ENCODE assay signal across 8 cellular contexts in genomic region chr3:158845748-158846350, GRCh38. TPM values are rescaled to one million over a fixed set of nuclear protein-coding genes. Genes with fewer than 3 reads are reported as not detected.
DNase-seq lines count a peak whose midpoint lies in the region; ATAC-seq and TF ChIP-seq lines count a peak whose summit lies in the region.

No MANE protein-coding gene starts in this region.

- no peaks in the 10 kb centered on the region for H3K36me3 ChIP-seq in ACC112 (ENCODE audit: insufficient read depth, low read length)
- H3K36me3 ChIP-seq in parathyroid adenoma (ENCODE audit: control insufficient read depth, insufficient read depth, low read length): no peaks in the 10 kb centered on the region

- H3K27me3 Mint-ChIP-seq in activated B cell treated with CpG ODN at 0.5 μM for 24 hours: no peaks in the 10 kb centered on the region

- no peak overlapping the region for H3K27ac Mint-ChIP-seq in activated B cell treated with CpG ODN at 0.5 μM for 24 hours

- H3K9ac ChIP-seq in parathyroid adenoma: no peak overlapping the region

- intact Hi-C loops in activated B cell treated with CpG ODN at 0.5 μM for 24 hours (cut with micrococcal nuclease): loop anchor here (1.0 to 2.0 kb wide), 2 partner anchors 414 to 959 kb away; no protein-coding TSS in a partner anchor

- H3K4me1 ChIP-seq in ACC112 (ENCODE audit: control insufficient read depth, insufficient read depth, low read length, unreplicated experiment): peaks cover 16% of the 10 kb centered on the region
- peaks cover 3% of the 10 kb centered on the region for H3K4me1 ChIP-seq in parathyroid adenoma

- H3K27me3 ChIP-seq in ACC112 (ENCODE audit: insufficient read depth, low read length): no peaks in the 10 kb centered on the region
- no peaks in the 10 kb centered on the region for H3K27me3 ChIP-seq in parathyroid adenoma (ENCODE audit: control insufficient read depth, insufficient read depth, low read length)

- peak; percentile 29 for TF ChIP-seq CTCF in activated B cell treated with CpG ODN at 0.5 μM for 24 hours (IDR thresholded peaks at IDR 0.05)
- peak; percentile 63 for TF ChIP-seq CTCF in parathyroid adenoma (IDR thresholded peaks at IDR 0.05)
- TF ChIP-seq CTCF in omental fat pad (IDR thresholded peaks at IDR 0.05): peak in 1 of 3 donors; percentile 62

- H3K36me3 Mint-ChIP-seq in activated B cell treated with CpG ODN at 0.5 μM for 24 hours (ENCODE audit: low read depth): no peaks in the 10 kb centered on the region

- H3K4me1 Mint-ChIP-seq in activated B cell treated with CpG ODN at 0.5 μM for 24 hours: peaks cover 3% of the 10 kb centered on the region

- no peaks in the 10 kb centered on the region for H3K9me3 Mint-ChIP-seq in activated B cell treated with CpG ODN at 0.5 μM for 24 hours

- POLR2A ChIA-PET in activated B cell treated with CpG ODN at 0.5 μM for 24 hours (lab: Charles Lee): no interaction called here

- in situ Hi-C loops in G401 (cut with HindIII; ENCODE audit: low sequenced_read_pairs): no loop called here

- CTCF ChIA-PET in activated B cell treated with CpG ODN at 0.5 μM for 24 hours (lab: Charles Lee): interaction anchor here (0.7 to 7.4 kb wide), 6 partner anchors 11 to 1161 kb away, joined by 3 to 59 read pairs (median 4); no protein-coding TSS in a partner anchor

- H3K79me2 ChIP-seq in ACC112 (ENCODE audit: control insufficient read depth, insufficient read depth, low read length, unreplicated experiment) (no peaks in the 10 kb centered on the region), parathyroid adenoma (no peaks in the 10 kb centered on the region)

- no peak overlapping the region for H3K27ac ChIP-seq in ACC112 (ENCODE audit: low read depth, low read length)
- no peak overlapping the region for H3K27ac ChIP-seq in parathyroid adenoma

- H3K9me3 ChIP-seq in parathyroid adenoma (ENCODE audit: control insufficient read depth, low read length): no peaks in the 10 kb centered on the region

- DNase-seq in G401 (ENCODE audit: low spot score): peak; percentile 62
- peak; percentile 16 to 29 for DNase-seq in NCI-H1930 (lab: John Stamatoyannopoulos, UW)
- no peak for DNase-seq in activated B cell treated with CpG ODN at 0.5 μM for 24 hours
- DNase-seq in fibroblast of peridontal ligament (ENCODE audit: extremely low read depth): peak; percentile 18
- DNase-seq in omental fat pad (ENCODE audit: low spot score): no peak

- no peak overlapping the region for H3K4me2 ChIP-seq in parathyroid adenoma (ENCODE audit: low read length)

- H3K4me3 Mint-ChIP-seq in activated B cell treated with CpG ODN at 0.5 μM for 24 hours: no peak overlapping the region

- ATAC-seq in HG02610 (IDR thresholded peaks at IDR 0.05; ENCODE audit: unreplicated experiment): peak; percentile 32
- ATAC-seq in activated B cell treated with CpG ODN at 0.5 μM for 24 hours (ENCODE audit: low read depth): peak; percentile 34
- ATAC-seq in omental fat pad (ENCODE audit: low FRiP score): no peak

- peak overlapping the region; percentile 21 for H2AFZ ChIP-seq in ACC112 (ENCODE audit: low read length, unreplicated experiment)
- peak overlapping the region; percentile 74 for H2AFZ ChIP-seq in parathyroid adenoma

- H3K4me3 ChIP-seq in ACC112 (ENCODE audit: low read depth, low read length) (no peak overlapping the region), parathyroid adenoma (ENCODE audit: low read depth, low read length) (no peak overlapping the region)

RNA-seq across cellular contexts. Expression of gene MFSD1, which starts 44.0 kb away (rescaled TPM):
- total RNA-seq in G401 (2014; rRNA removed; shearing (Covaris generic)): 42.5 and 58.7 TPM in 2 replicates
- total RNA-seq in activated B cell treated with CpG ODN at 0.5 μM for 24 hours: 36.8 and 41.6 TPM in 2 replicates
- total RNA-seq in omental fat pad: 100 to 1,000 TPM; 113 to 173 (median 129) TPM

Comparison
In these comparisons a context has a peak if more than half of its experiments do, and no peak if none do; other contexts are left out.
1. DNase-seq: peak in G401 (single experiment), NCI-H1930 (2 of 2) and fibroblast of peridontal ligament (single experiment); none in activated B cell treated with CpG ODN at 0.5 μM for 24 hours (single experiment) and omental fat pad (single experiment).